8 cellular contexts compared by ENCODE assay signal in genomic region chr1:77281491-77282186, GRCh38. TPM values are rescaled to one million over a fixed set of nuclear protein-coding genes. Genes with fewer than 3 reads are reported as not detected.
A peak's percentile ranks its signal among the peaks of the same experiment; 100 is the strongest.
DNase-seq lines count a peak whose midpoint lies in the region; ATAC-seq, FAIRE-seq and TF ChIP-seq lines count a peak whose summit lies in the region.

TSS of gene AK5 (plus strand) at chr1:77282019. CDS start at chr1:77282314, 295 bp downstream.

- no peak for TF ChIP-seq EP300 in upper lobe of left lung (IDR thresholded peaks at IDR 0.05)

- H3K4me3 Mint-ChIP-seq in activated naive CD8-positive, alpha-beta T cell treated with anti-CD3 and anti-CD28 coated beads, Interleukin-2, amount 10 ng/mL, durations not matched to agents 7 days and 5 days: peak within 1 kb of the TSS; percentile 70

- H3K36me3 ChIP-seq in pancreas (no peaks in the 10 kb centered on the region), upper lobe of left lung (no peaks in the 10 kb centered on the region)

- POLR2A ChIA-PET in RWPE1 (lab: Yijun Ruan, JAX; ENCODE audit: low non-redundant PET): no interaction called here
- POLR2A ChIA-PET in activated naive CD8-positive, alpha-beta T cell treated with anti-CD3 and anti-CD28 coated beads, Interleukin-2, amount 10 ng/mL, durations not matched to agents 7 days and 5 days (lab: Charles Lee): no interaction called here

- ATAC-seq in HG02970 (IDR thresholded peaks at IDR 0.05; ENCODE audit: low FRiP score, unreplicated experiment) (peak; percentile 54), pancreas (peak; percentile 75 to 88 (median 84)), upper lobe of left lung (ENCODE audit: low FRiP score in 2 of 2) (peak in 1 of 2 donors; percentile 88)
- ATAC-seq in activated naive CD8-positive, alpha-beta T cell treated with anti-CD3 and anti-CD28 coated beads, Interleukin-2, amount 10 ng/mL, durations not matched to agents 7 days and 5 days (ENCODE audit: low read depth): peak; percentile 81

- H3K4me1 ChIP-seq in pancreas (peaks cover 0 to 7% (median 6%) of the 10 kb centered on the region in 3 donors), upper lobe of left lung (peaks cover 12 to 21% (median 19%) of the 10 kb centered on the region in 4 donors)

- H3K27ac ChIP-seq in RWPE1 (no peak within 1 kb of the TSS), pancreas (no peak within 1 kb of the TSS), upper lobe of left lung (no peak within 1 kb of the TSS)

- H3K36me3 Mint-ChIP-seq in activated naive CD8-positive, alpha-beta T cell treated with anti-CD3 and anti-CD28 coated beads, Interleukin-2, amount 10 ng/mL, durations not matched to agents 7 days and 5 days: no peaks in the 10 kb centered on the region

- H3K9me3 ChIP-seq in pancreas (no peaks in the 10 kb centered on the region), upper lobe of left lung (no peaks in the 10 kb centered on the region)

- CTCF ChIA-PET in RWPE1 (lab: Yijun Ruan, JAX): interaction anchor here (0.6 kb wide), 1 partner anchor 639 kb away, joined by 3 read pairs; no protein-coding TSS in a partner anchor

- TF ChIP-seq POLR2A in upper lobe of left lung (IDR thresholded peaks at IDR 0.05): no peak

- intact Hi-C loops in cardiac septum (cut with DNase I) (no loop called here), pancreas (cut with DNase I) (no loop called here)

- H3K9me3 Mint-ChIP-seq in activated naive CD8-positive, alpha-beta T cell treated with anti-CD3 and anti-CD28 coated beads, Interleukin-2, amount 10 ng/mL, durations not matched to agents 7 days and 5 days: no peaks in the 10 kb centered on the region

- peaks cover 6% of the 10 kb centered on the region for H3K27me3 Mint-ChIP-seq in activated naive CD8-positive, alpha-beta T cell treated with anti-CD3 and anti-CD28 coated beads, Interleukin-2, amount 10 ng/mL, durations not matched to agents 7 days and 5 days

- H3K27ac Mint-ChIP-seq in activated naive CD8-positive, alpha-beta T cell treated with anti-CD3 and anti-CD28 coated beads, Interleukin-2, amount 10 ng/mL, durations not matched to agents 7 days and 5 days: no peak within 1 kb of the TSS

- DNase-seq in GM10266 (ENCODE audit: extremely low spot score) (peak; percentile 62), RWPE1 (ENCODE audit: low spot score) (peak; percentile 49), cardiac septum (ENCODE audit: low spot score) (peak; percentile 76), pancreas (peak in 3 of 6 donors; percentile 14 to 76 (median 34)), upper lobe of left lung (peak in 1 of 2 donors; percentile 88), OCI-M1 (lab: John Stamatoyannopoulos, UW) (no peak)
- peak; percentile 73 for DNase-seq in activated naive CD8-positive, alpha-beta T cell treated with anti-CD3 and anti-CD28 coated beads, Interleukin-2, amount 10 ng/mL, durations not matched to agents 7 days and 5 days

- FAIRE-seq in pancreas (lab: Jason Lieb, UNC): no peak

- peaks cover 0 to 33% (median 12%) of the 10 kb centered on the region in 4 donors for H3K27me3 ChIP-seq in pancreas
- peaks cover 0 to 13% (median 6%) of the 10 kb centered on the region in 4 donors for H3K27me3 ChIP-seq in upper lobe of left lung

- H3K4me1 Mint-ChIP-seq in activated naive CD8-positive, alpha-beta T cell treated with anti-CD3 and anti-CD28 coated beads, Interleukin-2, amount 10 ng/mL, durations not matched to agents 7 days and 5 days: peaks cover 23% of the 10 kb centered on the region

- TF ChIP-seq CTCF in GM10266 (IDR thresholded peaks at IDR 0.05; ENCODE audit: control insufficient read depth, insufficient read depth, low read depth, missing control alignments) (no peak), RWPE1 (conservative IDR thresholded peaks at IDR 0.05; ENCODE audit: low read depth) (no peak), pancreas (IDR thresholded peaks at IDR 0.05) (no peak), upper lobe of left lung (IDR thresholded peaks at IDR 0.05) (no peak)

- peak within 1 kb of the TSS; percentile 23 to 60 (median 40) for H3K4me3 ChIP-seq in pancreas
- H3K4me3 ChIP-seq in upper lobe of left lung: peak within 1 kb of the TSS; percentile 18 to 57 (median 40)

- 3% methylated on average over 51 to 71 of the region's 71 CpGs for WGBS in pancreas, 2 donors
- 6 to 7% methylated on average over 31 to 34 of the region's 71 CpGs for WGBS in upper lobe of left lung, 2 donors

RNA-seq across cellular contexts. Expression of gene AK5, which starts in this region (rescaled TPM):
- total RNA-seq in activated naive CD8-positive, alpha-beta T cell treated with anti-CD3 and anti-CD28 coated beads, Interleukin-2, amount 10 ng/mL, durations not matched to agents 7 days and 5 days: 1 to 10 TPM; 4.7 to 7.8 TPM
- total RNA-seq in cardiac septum (1.3 TPM), pancreas (under 1 TPM in 5 of 6 donors, not detected in 1; 0.15 to 0.59 (median 0.28) TPM), upper lobe of left lung (under 1 TPM in 2 of 6 donors, not detected in 4; 0.10 to 0.74 TPM)
- polyA plus RNA-seq in pancreas: under 1 TPM; 0.11 to 0.87 TPM

Comparison
In these comparisons a context has a peak if more than half of its experiments do, and no peak if none do; other contexts are left out.
1. Peak in ATAC-seq and H3K4me3 ChIP-seq in pancreas; RNA of the gene not detected or under 1 TPM.